ENCODE assay signal across 29 cellular contexts in genomic region chr14:100500128-100500527, GRCh38.
"Had no signal": no experiment of that assay in that cellular context is flagged by ENCODE, and none has a peak within 500 bp of the region (broad histone marks: within the 10 kb centered on the region; RNA-seq: fewer than 3 reads in every experiment).

No MANE protein-coding gene starts in this region.

- H3K4me2 ChIP-seq: hepatocyte had no signal

- H3K4me1 Mint-ChIP-seq: mesothelial cell of epicardium, natural killer cell had no signal

- H3K4me3 ChIP-seq: heart right ventricle, hepatocyte, left lung, lung, pancreas, prostate gland, skin epidermis, testis, thyroid gland, transverse colon, upper lobe of left lung, vagina had no signal

- ATAC-seq: heart right ventricle; left colon; left lung; natural killer cell; pancreas; right cardiac atrium; sciatic nerve; stimulated activated memory B cell treated with anti-CD40 and anti-IgM and Interleukin-4, amounts not matched to agents 10 μg/mL and 1 μg/mL and 100 μg/mL, for 72 hours; stimulated activated naive CD8-positive, alpha-beta T cell treated with anti-CD3 and anti-CD28 coated beads, Interleukin-15, amount 100 ng/mL, for 72 hours had no signal

- DNase-seq: heart right ventricle; left colon; left lung; mesendoderm; naive B cell; natural killer cell; nephron progenitor cell; nucleus accumbens; pancreas; retina; right cardiac atrium; stimulated activated CD4-positive, alpha-beta T cell treated with anti-CD3 and anti-CD28 coated beads, Interleukin-12 subunit alpha, Interleukin-12 subunit beta, amount 100 ng/mL, for 4 hours; stimulated activated CD4-positive, alpha-beta T cell treated with anti-CD3 and anti-CD28 coated beads, Interleukin-15, amount 100 ng/mL, for 24 hours; stimulated activated CD4-positive, alpha-beta T cell treated with anti-CD3 and anti-CD28 coated beads, Interleukin-2, amount 100 ng/mL, for 24 hours; stimulated activated CD4-positive, alpha-beta T cell treated with anti-CD3 and anti-CD28 coated beads, Interleukin-4, amount 100 ng/mL, for 1 hour; stimulated activated naive CD4-positive, alpha-beta T cell treated with Interleukin-2 at 50 U/mL for 16 hours; stimulated activated naive CD8-positive, alpha-beta T cell treated with anti-CD3 and anti-CD28 coated beads, Interleukin-15, amount 100 ng/mL, for 72 hours; testis; thyroid gland; transverse colon had no signal

- H3K36me3 ChIP-seq: heart right ventricle, left lung, pancreas, prostate gland, thyroid gland, upper lobe of left lung, vagina had no signal

- H3K4me3 Mint-ChIP-seq: mesothelial cell of epicardium; natural killer cell; nephron progenitor cell; stimulated activated memory B cell treated with anti-CD40 and anti-IgM and Interleukin-4, amounts not matched to agents 10 μg/mL and 1 μg/mL and 100 μg/mL, for 72 hours; stimulated activated naive CD8-positive, alpha-beta T cell treated with anti-CD3 and anti-CD28 coated beads, Interleukin-15, amount 100 ng/mL, for 72 hours had no signal

- H3K9me3 ChIP-seq: pancreas, prostate gland, testis, thyroid gland, vagina had no signal

- H3K27ac ChIP-seq: heart right ventricle, hepatocyte, left lung, pancreas, prostate gland, skin epidermis, testis, thyroid gland, transverse colon, upper lobe of left lung, vagina had no signal

- H3K27ac Mint-ChIP-seq: mesothelial cell of epicardium; natural killer cell; nephron progenitor cell; stimulated activated memory B cell treated with anti-CD40 and anti-IgM and Interleukin-4, amounts not matched to agents 10 μg/mL and 1 μg/mL and 100 μg/mL, for 72 hours had no signal

- H3K27me3 ChIP-seq: heart right ventricle, hepatocyte, left lung, pancreas, testis, thyroid gland, transverse colon, vagina had no signal

- H3K4me1 ChIP-seq: heart right ventricle, left lung, pancreas, prostate gland, testis, thyroid gland, transverse colon, upper lobe of left lung, vagina had no signal
